ENCODE assay signal across 20 cellular contexts in genomic region chr16:57208926-57209325, GRCh38.
"Had no signal": no experiment of that assay in that cellular context is flagged by ENCODE, and none has a peak within 500 bp of the region (broad histone marks: within the 10 kb centered on the region; RNA-seq: fewer than 3 reads in every experiment).

No MANE protein-coding gene starts in this region.

- H3K27ac ChIP-seq: colonic mucosa, esophagus muscularis mucosa, foreskin keratinocyte, heart right ventricle, left lung, lower lobe of right lung had no signal

- H3K27me3 Mint-ChIP-seq: dendritic cell treated with granulocyte-macrophage colony-stimulating factor and Interleukin-4, amounts not matched to agents 40 ng/mL and 50 ng/mL, for 4 days; effector memory CD8-positive, alpha-beta T cell; naive thymus-derived CD4-positive, alpha-beta T cell had no signal

- DNase-seq: colonic mucosa; cortex of kidney; effector CD8-positive, alpha-beta T cell; effector memory CD8-positive, alpha-beta T cell; endodermal cell; foreskin keratinocyte; glutamatergic neuron; head of caudate nucleus; heart right ventricle; hippocampal formation; left cardiac atrium; left lung; left ventricle myocardium superior; lower lobe of right lung; mesenchymal stem cell; mucosa of descending colon; naive thymus-derived CD4-positive, alpha-beta T cell had no signal

- H3K4me3 Mint-ChIP-seq: dendritic cell treated with granulocyte-macrophage colony-stimulating factor and Interleukin-4, amounts not matched to agents 40 ng/mL and 50 ng/mL, for 4 days; effector memory CD8-positive, alpha-beta T cell; endodermal cell; mesothelial cell of epicardium; naive thymus-derived CD4-positive, alpha-beta T cell had no signal

- H3K27me3 ChIP-seq: colonic mucosa, esophagus muscularis mucosa, foreskin keratinocyte, heart right ventricle, left lung had no signal

- H3K4me3 ChIP-seq: colonic mucosa, esophagus muscularis mucosa, heart right ventricle, left lung, lower lobe of right lung, mucosa of descending colon had no signal

- ATAC-seq: effector memory CD8-positive, alpha-beta T cell; foreskin keratinocyte; heart right ventricle; left cardiac atrium; left lung; left ventricle myocardium superior; lower lobe of right lung; mucosa of descending colon; naive thymus-derived CD4-positive, alpha-beta T cell had no signal

- H3K9me3 ChIP-seq: colonic mucosa, esophagus muscularis mucosa, heart right ventricle, left lung, lower lobe of right lung, mucosa of descending colon had no signal

- H3K9me3 Mint-ChIP-seq: dendritic cell treated with granulocyte-macrophage colony-stimulating factor and Interleukin-4, amounts not matched to agents 40 ng/mL and 50 ng/mL, for 4 days; effector memory CD8-positive, alpha-beta T cell; endodermal cell; mesothelial cell of epicardium; naive thymus-derived CD4-positive, alpha-beta T cell had no signal

- H3K4me1 Mint-ChIP-seq: mesothelial cell of epicardium had no signal

- H3K27ac Mint-ChIP-seq: dendritic cell treated with granulocyte-macrophage colony-stimulating factor and Interleukin-4, amounts not matched to agents 40 ng/mL and 50 ng/mL, for 4 days; endodermal cell; mesothelial cell of epicardium; naive thymus-derived CD4-positive, alpha-beta T cell had no signal

- H3K4me1 ChIP-seq: colonic mucosa, esophagus muscularis mucosa, left lung, lower lobe of right lung had no signal
